Comparison of ENCODE assay signal across 28 cellular contexts in genomic region chrX:117713411-117713810, GRCh38.
DNase-seq lines count a peak whose midpoint lies in the region; ATAC-seq, FAIRE-seq and TF ChIP-seq lines count a peak whose summit lies in the region.
"Had no signal": no experiment of that assay in that cellular context is flagged by ENCODE, and none has a peak within 500 bp of the region (broad histone marks: within the 10 kb centered on the region; RNA-seq: fewer than 3 reads in every experiment).

No MANE protein-coding gene starts in this region.

- 0% methylated on average over 1 of the region's 1 CpG for WGBS in HepG2 (ENCODE audit: low lambda C conversion rate)

- FAIRE-seq in endothelial cell of umbilical vein (lab: Jason Lieb, UNC) = peak; percentile 26
- FAIRE-seq in HepG2 (lab: Jason Lieb, UNC) = peak; percentile 58
- FAIRE-seq: frontal cortex had no signal

- peak; percentile 93 for ATAC-seq in HepG2
- no peak for ATAC-seq in GM19351 (IDR thresholded peaks at IDR 0.05; ENCODE audit: unreplicated experiment)
- ATAC-seq: activated CD4-positive, CD25-positive, alpha-beta regulatory T cell treated with anti-CD3 and anti-CD28 coated beads, Interleukin-2, amount 50 U/mL, for 24 hours; activated CD8-positive, alpha-beta memory T cell treated with anti-CD3 and anti-CD28 coated beads, Interleukin-2, amount 10 ng/mL, durations not matched to agents 7 days and 5 days; activated T-cell treated with anti-CD3 and anti-CD28 coated beads, Interleukin-2, amount 50 U/mL, for 72 hours; stimulated activated effector memory CD8-positive, alpha-beta T cell treated with anti-CD3 and anti-CD28 coated beads, Interleukin-12 subunit alpha, Interleukin-12 subunit beta, amount 100 ng/mL, for 72 hours had no signal

- no peaks in the 10 kb centered on the region for H3K27me3 ChIP-seq in endothelial cell of umbilical vein (ENCODE audit: control insufficient read depth in 2 of 2, insufficient read depth in 2 of 2, low read length in 2 of 2)
- H3K27me3 ChIP-seq in HepG2 (ENCODE audit: control insufficient read depth in 1 of 2, insufficient read depth in 2 of 2, low read length in 2 of 2) = no peaks in the 10 kb centered on the region
- H3K27me3 ChIP-seq in BE2C = no peaks in the 10 kb centered on the region
- H3K27me3 ChIP-seq: MG63, neutrophil, transverse colon had no signal

- TF ChIP-seq EP300 in HepG2 (IDR thresholded peaks at IDR 0.05; ENCODE audit: low read depth in 2 of 2, low read length in 2 of 2) = no peak
- TF ChIP-seq EP300 in HepG2 (CRISPR knock-in tag; IDR thresholded peaks at IDR 0.05; ENCODE audit: borderline replicate concordance) = no peak

- H3K4me2 ChIP-seq in endothelial cell of umbilical vein (ENCODE audit: insufficient read depth, low read length) (no peak overlapping the region), HepG2 (ENCODE audit: low read depth, low read length) (0 out of 2 replicates have a peak overlapping the region, but pooled peaks have one; percentile 7)

- TF ChIP-seq CTCF in endothelial cell of umbilical vein (IDR thresholded peaks at IDR 0.05; ENCODE audit: extremely low read depth in 1 of 2, insufficient read depth in 1 of 2, low read depth in 1 of 2, low read length in 2 of 2) = no peak
- no peak for TF ChIP-seq CTCF in HepG2 (CRISPR knock-in tag; IDR thresholded peaks at IDR 0.05)
- no peak for TF ChIP-seq CTCF in BE2C (IDR thresholded peaks at IDR 0.05; ENCODE audit: low read depth, low read length)

- POLR2A ChIA-PET in endothelial cell of umbilical vein (lab: Charles Lee) (no interaction called here), HepG2 (lab: Yijun Ruan, JAX) (no interaction called here)

- CTCF ChIA-PET in endothelial cell of umbilical vein (lab: Charles Lee) (no interaction called here), HepG2 (lab: Yijun Ruan, JAX; ENCODE audit: low intra/inter-chr PET ratio, low total read pairs) (no interaction called here)

- no peaks in the 10 kb centered on the region for H3K79me2 ChIP-seq in endothelial cell of umbilical vein (ENCODE audit: control insufficient read depth, insufficient read depth, low read length)
- H3K79me2 ChIP-seq in HepG2 (ENCODE audit: insufficient read depth, low read length) = no peaks in the 10 kb centered on the region

- no peaks in the 10 kb centered on the region for H3K9me1 ChIP-seq in endothelial cell of umbilical vein (replicated peaks; ENCODE audit: control insufficient read depth, extremely low read depth, insufficient read depth, low read length)

- H3K27ac ChIP-seq in endothelial cell of umbilical vein (ENCODE audit: insufficient read depth, low read depth, low read length) = no peak overlapping the region
- no peak overlapping the region for H3K27ac ChIP-seq in HepG2 (ENCODE audit: extremely low read length, insufficient read depth, low read length)
- H3K27ac ChIP-seq: left ventricle myocardium inferior, neutrophil had no signal

- no peak overlapping the region for H2AFZ ChIP-seq in endothelial cell of umbilical vein (ENCODE audit: low read depth, low read length)
- no peak overlapping the region for H2AFZ ChIP-seq in HepG2 (ENCODE audit: low read length)

- TF ChIP-seq RAD21 in HepG2 (CRISPR knock-in tag; IDR thresholded peaks at IDR 0.05) = no peak

- H4K20me1 ChIP-seq in endothelial cell of umbilical vein (replicated peaks; ENCODE audit: control insufficient read depth, extremely low read depth, insufficient read depth, low read length) (no peaks in the 10 kb centered on the region), HepG2 (ENCODE audit: insufficient read depth, low read length) (no peaks in the 10 kb centered on the region)

- dilution Hi-C loops in endothelial cell of umbilical vein (cut with MboI; ENCODE audit: extremely low pct_ligation_motif_present, low sequenced_read_pairs) = no loop called here

- H3K36me3 ChIP-seq in endothelial cell of umbilical vein (ENCODE audit: control insufficient read depth in 2 of 2, extremely low read depth in 1 of 2, insufficient read depth in 2 of 2, low read length in 2 of 2) = no peaks in the 10 kb centered on the region
- no peaks in the 10 kb centered on the region for H3K36me3 ChIP-seq in HepG2 (replicated peaks in 1 of 2; ENCODE audit: control insufficient read depth in 1 of 2, insufficient read depth in 2 of 2, low read length in 2 of 2)
- no peaks in the 10 kb centered on the region for H3K36me3 ChIP-seq in BE2C
- H3K36me3 ChIP-seq: left ventricle myocardium inferior, MG63, neutrophil, transverse colon had no signal

- no peaks in the 10 kb centered on the region for H3K4me1 ChIP-seq in endothelial cell of umbilical vein (ENCODE audit: control insufficient read depth, extremely low read depth, insufficient read depth, low read length)
- no peaks in the 10 kb centered on the region for H3K4me1 ChIP-seq in HepG2 (ENCODE audit: insufficient read depth, low read length)
- no peaks in the 10 kb centered on the region; the same call in 1 of the 2 replicates for H3K4me1 ChIP-seq in BE2C
- H3K4me1 ChIP-seq: left ventricle myocardium inferior, transverse colon had no signal

- DNase-seq in HT-29 (ENCODE audit: low spot score) (peak; percentile 1), endothelial cell of umbilical vein (ENCODE audit: low read depth, low spot score) (no peak), HepG2 (ENCODE audit: low spot score) (peak; percentile 35), BE2C (no peak), SIG-M5 (lab: John Stamatoyannopoulos, UW) (no peak), T-helper 1 cell (no peak)
- DNase-seq: activated CD4-positive, alpha-beta T cell treated with anti-CD3 and anti-CD28 coated beads, Interleukin-2, amount 50 U/mL, for 4 hours; activated CD8-positive, alpha-beta memory T cell treated with anti-CD3 and anti-CD28 coated beads, Interleukin-2, amount 10 ng/mL, durations not matched to agents 7 days and 5 days; activated T-cell treated with anti-CD3 and anti-CD28 coated beads, Interleukin-2, amount 50 U/mL, for 72 hours; C1 segment of cervical spinal cord; central memory CD4-positive, alpha-beta T cell; COR-L47; DMS79 treated with DMSO at 0.1 percent for 48 hours; GDM1; GOT3; KG1; left ventricle myocardium inferior; mesendoderm; MG63; NCI-H1417; Right ventricle myocardium superior; T-helper 2 cell; transverse colon had no signal

- in situ Hi-C loops in HepG2 (cut with HindIII; ENCODE audit: extremely low pct_ligation_motif_present, low pct_unique_long_range_greater_than_20kb) = no loop called here

- TF ChIP-seq POLR2A in endothelial cell of umbilical vein (IDR thresholded peaks at IDR 0.05; ENCODE audit: low read depth, low read length) = no peak
- no peak for TF ChIP-seq POLR2A in HepG2 (IDR thresholded peaks at IDR 0.05; ENCODE audit: insufficient read depth in 1 of 2, low read depth in 2 of 2, low read length in 2 of 2)

- no peaks in the 10 kb centered on the region for H3K9me3 ChIP-seq in endothelial cell of umbilical vein (replicated peaks; ENCODE audit: control insufficient read depth, insufficient read depth, low read length)
- H3K9me3 ChIP-seq in HepG2 (ENCODE audit: low read length) = no peaks in the 10 kb centered on the region
- H3K9me3 ChIP-seq in BE2C = no peaks in the 10 kb centered on the region
- H3K9me3 ChIP-seq: left ventricle myocardium inferior, MG63, neutrophil, transverse colon had no signal

- intact Hi-C loops in endothelial cell of umbilical vein (cut with micrococcal nuclease) = no loop called here
- intact Hi-C loops in HepG2 (cut with micrococcal nuclease; ENCODE audit: unreplicated experiment) = no loop called here

- no peak overlapping the region for H3K9ac ChIP-seq in endothelial cell of umbilical vein (replicated peaks; ENCODE audit: extremely low read depth, insufficient read depth, low read length)
- H3K9ac ChIP-seq in HepG2 (ENCODE audit: insufficient read depth, low read depth, low read length) = no peak overlapping the region

- BruUV-seq in endothelial cell of umbilical vein (replicated peaks; lab: Mats Ljungman, UMichigan) (no TSS peak), HepG2 (replicated peaks; lab: Mats Ljungman, UMichigan) (no TSS peak)

- H3K4me3 ChIP-seq in endothelial cell of umbilical vein (replicated peaks in 1 of 3; ENCODE audit: insufficient read depth in 1 of 3, low read depth in 1 of 3, low read length in 3 of 3) (no peak overlapping the region), HepG2 (replicated peaks in 1 of 3; ENCODE audit: insufficient read depth in 1 of 3, low read depth in 2 of 3, low read length in 3 of 3) (no peak overlapping the region), BE2C (ENCODE audit: low read depth, low read length) (no peak overlapping the region)
- H3K4me3 ChIP-seq: left ventricle myocardium inferior, MG63, transverse colon had no signal

TF ChIP-seq in endothelial cell of umbilical vein, 7 proteins besides CTCF, POLR2A, EP300 and RAD21:
- no peak for TF ChIP-seq EZH2 (IDR thresholded peaks at IDR 0.05; ENCODE audit: borderline replicate concordance, low read depth, low read length, severe bottlenecking)
- TF ChIP-seq FOS (IDR thresholded peaks at IDR 0.05; ENCODE audit: borderline replicate concordance, insufficient read depth, low read length) = no peak
- no peak for TF ChIP-seq POLR2AphosphoS5 (IDR thresholded peaks at IDR 0.05; ENCODE audit: insufficient read depth, low read depth, low read length)
- TF ChIP-seq MYC (IDR thresholded peaks at IDR 0.05; ENCODE audit: low read depth, low read length) = no peak
- no peak for TF ChIP-seq GATA2 (IDR thresholded peaks at IDR 0.05; ENCODE audit: insufficient read depth, insufficient read length, low read depth, low read length)
- no peak for TF ChIP-seq MAX (IDR thresholded peaks at IDR 0.05; ENCODE audit: insufficient read depth, insufficient read length)
- TF ChIP-seq JUN (IDR thresholded peaks at IDR 0.05; ENCODE audit: borderline replicate concordance, insufficient read depth, insufficient read length, low read depth) = no peak
TF ChIP-seq in endothelial cell of umbilical vein: peak in this region for 0.

TF ChIP-seq in HepG2, 621 proteins besides CTCF, POLR2A, EP300 and RAD21:
- no peak for TF ChIP-seq IRF1 (CRISPR knock-in tag; IDR thresholded peaks at IDR 0.05; ENCODE audit: low read depth)
- no peak for TF ChIP-seq ZNF773 (CRISPR knock-in tag; IDR thresholded peaks at IDR 0.05; ENCODE audit: borderline replicate concordance)
- no peak for TF ChIP-seq NFRKB (IDR thresholded peaks at IDR 0.05)
- peak; percentile 58; the same call in 1 of the 2 replicates for TF ChIP-seq HNF4A (CRISPR knock-in tag; IDR thresholded peaks at IDR 0.05)

Comparison
In these comparisons a context has a peak if more than half of its experiments do, and no peak if none do; other contexts are left out.
1. DNase-seq: peak in HT-29 (single experiment) and HepG2 (single experiment); none in endothelial cell of umbilical vein (single experiment), BE2C (single experiment), SIG-M5 (single experiment) and T-helper 1 cell (0 of 5).